8 cellular contexts compared by ENCODE assay signal in the genomic region with DNA sequence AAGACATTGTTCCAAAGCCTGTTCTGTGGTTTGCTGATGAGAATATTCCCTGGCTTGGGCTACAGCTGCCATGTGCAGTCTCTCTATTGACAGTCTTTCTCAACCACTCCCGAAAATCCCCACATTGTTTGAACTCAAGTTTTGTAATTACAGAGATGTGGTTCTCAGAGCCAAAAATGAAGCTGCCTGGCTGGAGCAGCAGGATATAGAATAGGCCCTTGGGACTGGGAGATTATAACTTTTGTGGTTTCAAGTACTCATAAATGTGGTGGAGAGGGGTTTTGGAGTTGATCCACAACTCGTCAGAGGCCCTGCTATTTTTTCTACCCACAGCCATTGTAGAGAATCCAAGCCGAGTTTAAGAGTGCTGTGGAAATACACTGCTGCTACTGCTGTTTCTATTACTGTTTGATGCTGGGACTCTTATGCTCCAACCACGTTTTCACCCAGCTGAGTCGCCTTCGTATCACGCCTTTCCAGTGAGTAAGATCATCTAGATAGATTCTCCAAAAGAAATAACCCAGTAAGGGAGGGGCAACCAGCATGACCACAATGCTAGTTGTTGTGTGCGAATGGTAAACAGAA. TPM values are rescaled to one million over a fixed set of nuclear protein-coding genes. Genes with fewer than 3 reads are reported as not detected.
A peak's percentile ranks its signal among the peaks of the same experiment; 100 is the strongest.
DNase-seq lines count a peak whose midpoint lies in the region; ATAC-seq and TF ChIP-seq lines count a peak whose summit lies in the region.

No MANE protein-coding gene starts in this region.

- no peaks in the 10 kb centered on the region for H3K27me3 ChIP-seq in sigmoid colon

- 47 to 61% methylated on average over 8 of the region's 8 CpGs for WGBS in sigmoid colon, 2 donors

- ATAC-seq in HG02870 (IDR thresholded peaks at IDR 0.05; ENCODE audit: unreplicated experiment) (no peak), HG02623 (IDR thresholded peaks at IDR 0.05; ENCODE audit: unreplicated experiment) (no peak), HG03097 (IDR thresholded peaks at IDR 0.05; ENCODE audit: low FRiP score, unreplicated experiment) (no peak)

- no peak for TF ChIP-seq POLR2A in sigmoid colon (IDR thresholded peaks at IDR 0.05)

- H3K4me3 ChIP-seq in choroid plexus epithelial cell (ENCODE audit: low read depth, low read length) (no peak overlapping the region), sigmoid colon (no peak overlapping the region)

- H3K9me3 ChIP-seq in sigmoid colon, result no peaks in the 10 kb centered on the region

- DNase-seq in GM20000 (ENCODE audit: low spot score) (peak; percentile 20), NCI-H2171 (lab: John Stamatoyannopoulos, UW) (peak; percentile 64), choroid plexus epithelial cell (ENCODE audit: low read depth) (peak; percentile 96), sigmoid colon (no peak), NOMO-1 treated with DMSO at 0.1 percent for 48 hours (lab: John Stamatoyannopoulos, UW; ENCODE audit: unreplicated experiment) (no peak)

- no peak for TF ChIP-seq CTCF in GM20000 (IDR thresholded peaks at IDR 0.05; ENCODE audit: extremely low read depth, missing control alignments)
- TF ChIP-seq CTCF in choroid plexus epithelial cell (conservative IDR thresholded peaks at IDR 0.05; ENCODE audit: low read depth, low read length), result no peak
- TF ChIP-seq CTCF in sigmoid colon (IDR thresholded peaks at IDR 0.05), result no peak

- peak overlapping the region in 3 of 4 donors; percentile 27 to 42 (median 35) for H3K27ac ChIP-seq in sigmoid colon

- intact Hi-C loops in sigmoid colon (cut with DNase I), result no loop called here

- H3K36me3 ChIP-seq in sigmoid colon, result no peaks in the 10 kb centered on the region

- no peaks in the 10 kb centered on the region for H3K4me1 ChIP-seq in sigmoid colon

- TF ChIP-seq EP300 in sigmoid colon (IDR thresholded peaks at IDR 0.05), result no peak

RNA-seq across cellular contexts. Expression of gene ATXN3L, which starts 57.1 kb away (rescaled TPM):
- total RNA-seq in sigmoid colon, result not detected
- polyA plus RNA-seq in sigmoid colon, result not detected

Comparison
In these comparisons a context has a peak if more than half of its experiments do, and no peak if none do; other contexts are left out.
1. DNase-seq: peak in GM20000 (single experiment), NCI-H2171 (single experiment) and choroid plexus epithelial cell (single experiment); none in sigmoid colon (single experiment) and NOMO-1 treated with DMSO at 0.1 percent for 48 hours (single experiment).